20 cellular contexts compared by ENCODE assay signal in the genomic region with DNA sequence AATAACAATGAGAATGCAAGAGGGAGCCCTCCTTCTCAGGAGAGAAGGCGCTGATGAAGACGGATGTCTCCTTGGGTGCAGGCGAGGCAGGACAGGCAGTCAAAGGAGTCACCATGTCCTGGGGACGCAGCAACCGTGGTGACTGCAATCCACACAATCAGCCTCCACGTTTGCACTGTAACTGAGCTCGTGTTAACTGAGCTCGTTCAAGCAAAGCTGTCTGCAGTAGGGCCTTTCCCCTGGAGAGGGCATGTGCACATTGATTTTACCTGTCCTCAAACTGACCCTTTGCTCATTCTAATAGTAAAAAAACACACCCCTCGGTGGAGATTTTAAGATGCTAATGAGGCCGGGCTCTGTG. TPM values are rescaled to one million over a fixed set of nuclear protein-coding genes. Genes with fewer than 3 reads are reported as not detected.
A peak's percentile ranks its signal among the peaks of the same experiment; 100 is the strongest.
DNase-seq lines count a peak whose midpoint lies in the region; TF ChIP-seq lines count a peak whose summit lies in the region.
"Had no signal": no experiment of that assay in that cellular context is flagged by ENCODE, and none has a peak within 500 bp of the region (broad histone marks: within the 10 kb centered on the region; RNA-seq: fewer than 3 reads in every experiment).

No MANE protein-coding gene starts in this region.

- H3K36me3 ChIP-seq in iPS-20b (ENCODE audit: insufficient read depth, low read depth, low read length) (no peaks in the 10 kb centered on the region), testis (ENCODE audit: low read depth, missing control alignments) (no peaks in the 10 kb centered on the region)
- H3K36me3 ChIP-seq: colonic mucosa, thyroid gland had no signal

- H3K4me3 Mint-ChIP-seq in IgD-negative memory B cell, result peak overlapping the region; percentile 10 to 89 (median 34)
- H3K4me3 Mint-ChIP-seq: activated naive CD8-positive, alpha-beta T cell treated with anti-CD3 and anti-CD28 coated beads, Interleukin-2, amount 10 ng/mL, durations not matched to agents 7 days and 5 days; activated T-helper 1 cell treated with anti-CD3 and anti-CD28 coated beads, Interleukin-12 subunit alpha, Interleukin-12 subunit beta, Interleukin-2, Interleukin-4 antibody, amounts not matched to agents 30 ng/mL and 10 ng/mL and 1 ng/mL, durations not matched to agents 14 hours and 24 hours and 36 hours had no signal

- H3K27me3 Mint-ChIP-seq in IgD-negative memory B cell, result peaks cover 2% of the 10 kb centered on the region
- H3K27me3 Mint-ChIP-seq: activated naive CD8-positive, alpha-beta T cell treated with anti-CD3 and anti-CD28 coated beads, Interleukin-2, amount 10 ng/mL, durations not matched to agents 7 days and 5 days had no signal

- no peak for TF ChIP-seq CTCF in testis (IDR thresholded peaks at IDR 0.05)
- TF ChIP-seq CTCF in GM10248 (IDR thresholded peaks at IDR 0.05; ENCODE audit: control extremely low read depth, extremely low read depth, low read depth, missing control alignments), result no peak

- H3K9me3 ChIP-seq in iPS-20b (ENCODE audit: insufficient read depth, low read depth, low read length), result no peaks in the 10 kb centered on the region
- H3K9me3 ChIP-seq in testis, result no peaks in the 10 kb centered on the region
- H3K9me3 ChIP-seq: body of pancreas, colonic mucosa, thyroid gland had no signal

- H3K4me1 Mint-ChIP-seq in IgD-negative memory B cell, result peaks cover 9 to 18% (median 11%) of the 10 kb centered on the region in 3 donors
- H3K4me1 Mint-ChIP-seq: activated naive CD8-positive, alpha-beta T cell treated with anti-CD3 and anti-CD28 coated beads, Interleukin-2, amount 10 ng/mL, durations not matched to agents 7 days and 5 days had no signal

- 75 to 93% methylated on average over 7 to 10 of the region's 10 CpGs for WGBS in testis, 2 donors

- peaks cover 9% of the 10 kb centered on the region; the same call in 1 of the 2 replicates for H3K4me1 ChIP-seq in iPS-20b (ENCODE audit: insufficient read depth, low read length)
- H3K4me1 ChIP-seq in testis, result peaks cover 13% of the 10 kb centered on the region

- H3K36me3 Mint-ChIP-seq in IgD-negative memory B cell, result no peaks in the 10 kb centered on the region
- H3K36me3 Mint-ChIP-seq: activated naive CD8-positive, alpha-beta T cell treated with anti-CD3 and anti-CD28 coated beads, Interleukin-2, amount 10 ng/mL, durations not matched to agents 7 days and 5 days had no signal

- H3K9ac ChIP-seq in iPS-20b (ENCODE audit: low read depth, low read length), result peak overlapping the region; percentile 58

- H3K27me3 ChIP-seq in iPS-20b (ENCODE audit: insufficient read depth, low read length) (no peaks in the 10 kb centered on the region), testis (no peaks in the 10 kb centered on the region)
- H3K27me3 ChIP-seq: body of pancreas, colonic mucosa, thyroid gland had no signal

- H3K4me3 ChIP-seq in iPS-20b (ENCODE audit: low read length) (peak overlapping the region; percentile 26; the same call in 1 of the 2 replicates), testis (no peak overlapping the region)
- H3K4me3 ChIP-seq: body of pancreas, colonic mucosa, thyroid gland had no signal

- DNase-seq in NCI-H82 (lab: John Stamatoyannopoulos, UW) (peak; percentile 55), NCI-H82 treated with DMSO at 0.1 percent for 48 hours (lab: John Stamatoyannopoulos, UW; ENCODE audit: unreplicated experiment) (no peak), testis (peak; percentile 9), GM10248 (ENCODE audit: extremely low spot score) (no peak), caudate nucleus (lab: John Stamatoyannopoulos, UW) (no peak), COR-L47 (lab: John Stamatoyannopoulos, UW) (no peak)
- DNase-seq: activated CD8-positive, alpha-beta memory T cell treated with anti-CD3 and anti-CD28 coated beads for 24 hours; colonic mucosa; DMS79 treated with DMSO at 0.1 percent for 48 hours; NCI-H146; NCI-H446 treated with DMSO at 0.1 percent for 48 hours; nucleus accumbens; retina; stimulated activated CD4-positive, alpha-beta T cell treated with anti-CD3 and anti-CD28 coated beads, Interleukin-12 subunit alpha, Interleukin-12 subunit beta, amount 100 ng/mL, for 4 hours; thyroid gland had no signal

- H3K27ac Mint-ChIP-seq in IgD-negative memory B cell, result peak overlapping the region in 2 of 3 donors; percentile 76 to 88
- H3K27ac Mint-ChIP-seq: activated naive CD8-positive, alpha-beta T cell treated with anti-CD3 and anti-CD28 coated beads, Interleukin-2, amount 10 ng/mL, durations not matched to agents 7 days and 5 days; activated T-helper 1 cell treated with anti-CD3 and anti-CD28 coated beads, Interleukin-12 subunit alpha, Interleukin-12 subunit beta, Interleukin-2, Interleukin-4 antibody, amounts not matched to agents 30 ng/mL and 10 ng/mL and 1 ng/mL, durations not matched to agents 14 hours and 24 hours and 36 hours had no signal

- no peaks in the 10 kb centered on the region for H3K9me3 Mint-ChIP-seq in IgD-negative memory B cell
- H3K9me3 Mint-ChIP-seq: activated naive CD8-positive, alpha-beta T cell treated with anti-CD3 and anti-CD28 coated beads, Interleukin-2, amount 10 ng/mL, durations not matched to agents 7 days and 5 days; activated T-helper 1 cell treated with anti-CD3 and anti-CD28 coated beads, Interleukin-12 subunit alpha, Interleukin-12 subunit beta, Interleukin-2, Interleukin-4 antibody, amounts not matched to agents 30 ng/mL and 10 ng/mL and 1 ng/mL, durations not matched to agents 14 hours and 24 hours and 36 hours had no signal

- POLR2A ChIA-PET in GM10248 (lab: Yijun Ruan, JAX), result interaction anchor here (0.6 kb wide), 1 partner anchor 40 kb away, joined by 3 read pairs; no protein-coding TSS in a partner anchor

- intact Hi-C loops in testis (cut with DNase I; ENCODE audit: low total_unique reads), result loop anchor here (10.0 kb wide), 1 partner anchor 201 kb away; a partner anchor contains a TSS

- CTCF ChIA-PET in GM10248 (lab: Yijun Ruan, JAX), result no interaction called here

- TF ChIP-seq POLR2A in testis (IDR thresholded peaks at IDR 0.05), result no peak

- no peak overlapping the region for H3K27ac ChIP-seq in iPS-20b (ENCODE audit: low read length)
- H3K27ac ChIP-seq in testis, result no peak overlapping the region
- H3K27ac ChIP-seq in caudate nucleus (ENCODE audit: low read depth, low read length), result no peak overlapping the region
- H3K27ac ChIP-seq: body of pancreas, colonic mucosa, thyroid gland had no signal

RNA-seq across cellular contexts. Expression of a gene that starts 2.8 kb away (rescaled TPM):
- 0.30 TPM for polyA plus RNA-seq in IgD-negative memory B cell
- total RNA-seq in testis, result 1 to 10 TPM; 5.1 to 7.2 TPM
- 2.6 TPM for polyA plus RNA-seq in testis (ENCODE audit: insufficient read depth, low read depth, low replicate concordance)

Comparison
In these comparisons a context has a peak if more than half of its experiments do, and no peak if none do; other contexts are left out.
1. DNase-seq: peak in NCI-H82 (single experiment) and testis (single experiment); none in NCI-H82 treated with DMSO at 0.1 percent for 48 hours (single experiment), GM10248 (single experiment), caudate nucleus (0 of 61) and COR-L47 (single experiment).